In genomic region chr19:17159466-17160393, GRCh38 we compare ENCODE assay signal across 1 cellular context.
A peak's percentile ranks its signal among the peaks of the same experiment; 100 is the strongest.
TF ChIP-seq lines count a peak whose summit lies in the region.

No MANE protein-coding gene starts in this region.

TF ChIP-seq in K562, 482 proteins besides CTCF, POLR2A, EP300 and RAD21 (continued from another document):
- TF ChIP-seq ZBTB40 (IDR thresholded peaks at IDR 0.05) = peak; percentile 95
- TF ChIP-seq ZBTB40 (CRISPR knock-in tag; IDR thresholded peaks at IDR 0.05) = peak; percentile 96
